In the genomic region with DNA sequence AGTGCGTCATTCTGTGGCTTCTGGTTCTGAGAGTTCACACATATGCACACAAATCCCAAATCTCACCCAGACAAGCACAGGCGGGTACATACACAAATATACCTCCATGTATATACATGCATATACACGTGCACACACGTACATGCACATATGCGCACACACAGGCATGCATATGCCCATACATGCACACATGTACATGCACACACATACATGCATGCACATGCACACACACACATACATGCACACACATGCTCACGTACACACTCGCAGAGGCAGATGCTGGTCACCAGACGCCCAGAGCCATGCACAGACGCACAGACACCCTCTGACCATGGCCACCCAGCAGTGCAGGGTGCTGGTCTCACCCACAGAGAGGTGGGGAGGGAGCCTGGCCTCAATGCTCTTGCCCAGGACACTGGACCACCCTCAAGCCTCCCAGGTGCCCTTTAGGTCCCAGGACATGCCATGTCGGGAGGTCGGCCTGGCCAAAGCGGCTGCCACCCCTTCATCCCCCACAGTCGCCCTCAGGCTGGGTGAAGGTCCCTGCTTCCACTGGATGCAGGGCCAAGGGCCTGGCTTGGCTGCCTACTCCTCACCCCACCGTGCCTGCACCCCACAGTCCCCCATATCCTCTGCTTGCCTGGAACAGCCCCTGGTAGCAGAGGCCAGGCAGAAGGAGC, we compare ENCODE assay signal across 1 cellular context.
TF ChIP-seq lines count a peak whose summit lies in the region.

No MANE protein-coding gene starts in this region.

TF ChIP-seq in K562, 482 proteins besides CTCF, POLR2A, EP300 and RAD21:
- TF ChIP-seq KDM1A (IDR thresholded peaks at IDR 0.05) (peak in 1 of 2 experiments; percentile 82; a peak in 1 of 4 replicates), ZC3H4 (CRISPR knock-in tag; IDR thresholded peaks at IDR 0.05; ENCODE audit: borderline replicate concordance) (0 out of 2 replicates have a peak, but pooled peaks have one; percentile 15), EHMT2 (IDR thresholded peaks at IDR 0.05) (no peak), KDM4B (IDR thresholded peaks at IDR 0.05; ENCODE audit: borderline replicate concordance in 2 of 2, low read depth in 1 of 2) (no peak), ZNF699 (CRISPR knock-in tag; IDR thresholded peaks at IDR 0.05; ENCODE audit: insufficient replicate concordance) (no peak)
- TF ChIP-seq, protein P1, sequence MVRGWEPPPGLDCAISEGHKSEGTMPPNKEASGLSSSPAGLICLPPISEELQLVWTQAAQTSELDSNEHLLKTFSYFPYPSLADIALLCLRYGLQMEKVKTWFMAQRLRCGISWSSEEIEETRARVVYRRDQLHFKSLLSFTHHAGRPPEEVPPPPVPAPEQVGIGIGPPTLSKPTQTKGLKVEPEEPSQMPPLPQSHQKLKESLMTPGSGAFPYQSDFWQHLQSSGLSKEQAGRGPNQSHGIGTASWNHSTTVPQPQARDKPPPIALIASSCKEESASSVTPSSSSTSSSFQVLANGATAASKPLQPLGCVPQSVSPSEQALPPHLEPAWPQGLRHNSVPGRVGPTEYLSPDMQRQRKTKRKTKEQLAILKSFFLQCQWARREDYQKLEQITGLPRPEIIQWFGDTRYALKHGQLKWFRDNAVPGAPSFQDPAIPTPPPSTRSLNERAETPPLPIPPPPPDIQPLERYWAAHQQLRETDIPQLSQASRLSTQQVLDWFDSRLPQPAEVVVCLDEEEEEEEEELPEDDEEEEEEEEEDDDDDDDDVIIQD (CRISPR knock-in tag; IDR thresholded peaks at IDR 0.05): no peak
- TF ChIP-seq, protein P2, sequence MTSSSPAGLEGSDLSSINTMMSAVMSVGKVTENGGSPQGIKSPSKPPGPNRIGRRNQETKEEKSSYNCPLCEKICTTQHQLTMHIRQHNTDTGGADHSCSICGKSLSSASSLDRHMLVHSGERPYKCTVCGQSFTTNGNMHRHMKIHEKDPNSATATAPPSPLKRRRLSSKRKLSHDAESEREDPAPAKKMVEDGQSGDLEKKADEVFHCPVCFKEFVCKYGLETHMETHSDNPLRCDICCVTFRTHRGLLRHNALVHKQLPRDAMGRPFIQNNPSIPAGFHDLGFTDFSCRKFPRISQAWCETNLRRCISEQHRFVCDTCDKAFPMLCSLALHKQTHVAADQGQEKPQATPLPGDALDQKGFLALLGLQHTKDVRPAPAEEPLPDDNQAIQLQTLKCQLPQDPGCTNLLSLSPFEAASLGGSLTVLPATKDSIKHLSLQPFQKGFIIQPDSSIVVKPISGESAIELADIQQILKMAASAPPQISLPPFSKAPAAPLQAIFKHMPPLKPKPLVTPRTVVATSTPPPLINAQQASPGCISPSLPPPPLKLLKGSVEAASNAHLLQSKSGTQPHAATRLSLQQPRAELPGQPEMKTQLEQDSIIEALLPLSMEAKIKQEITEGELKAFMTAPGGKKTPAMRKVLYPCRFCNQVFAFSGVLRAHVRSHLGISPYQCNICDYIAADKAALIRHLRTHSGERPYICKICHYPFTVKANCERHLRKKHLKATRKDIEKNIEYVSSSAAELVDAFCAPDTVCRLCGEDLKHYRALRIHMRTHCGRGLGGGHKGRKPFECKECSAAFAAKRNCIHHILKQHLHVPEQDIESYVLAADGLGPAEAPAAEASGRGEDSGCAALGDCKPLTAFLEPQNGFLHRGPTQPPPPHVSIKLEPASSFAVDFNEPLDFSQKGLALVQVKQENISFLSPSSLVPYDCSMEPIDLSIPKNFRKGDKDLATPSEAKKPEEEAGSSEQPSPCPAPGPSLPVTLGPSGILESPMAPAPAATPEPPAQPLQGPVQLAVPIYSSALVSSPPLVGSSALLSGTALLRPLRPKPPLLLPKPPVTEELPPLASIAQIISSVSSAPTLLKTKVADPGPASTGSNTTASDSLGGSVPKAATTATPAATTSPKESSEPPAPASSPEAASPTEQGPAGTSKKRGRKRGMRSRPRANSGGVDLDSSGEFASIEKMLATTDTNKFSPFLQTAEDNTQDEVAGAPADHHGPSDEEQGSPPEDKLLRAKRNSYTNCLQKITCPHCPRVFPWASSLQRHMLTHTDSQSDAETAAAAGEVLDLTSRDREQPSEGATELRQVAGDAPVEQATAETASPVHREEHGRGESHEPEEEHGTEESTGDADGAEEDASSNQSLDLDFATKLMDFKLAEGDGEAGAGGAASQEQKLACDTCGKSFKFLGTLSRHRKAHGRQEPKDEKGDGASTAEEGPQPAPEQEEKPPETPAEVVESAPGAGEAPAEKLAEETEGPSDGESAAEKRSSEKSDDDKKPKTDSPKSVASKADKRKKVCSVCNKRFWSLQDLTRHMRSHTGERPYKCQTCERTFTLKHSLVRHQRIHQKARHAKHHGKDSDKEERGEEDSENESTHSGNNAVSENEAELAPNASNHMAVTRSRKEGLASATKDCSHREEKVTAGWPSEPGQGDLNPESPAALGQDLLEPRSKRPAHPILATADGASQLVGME (CRISPR knock-in tag; IDR thresholded peaks at IDR 0.05): no peak
